In the genomic region with DNA sequence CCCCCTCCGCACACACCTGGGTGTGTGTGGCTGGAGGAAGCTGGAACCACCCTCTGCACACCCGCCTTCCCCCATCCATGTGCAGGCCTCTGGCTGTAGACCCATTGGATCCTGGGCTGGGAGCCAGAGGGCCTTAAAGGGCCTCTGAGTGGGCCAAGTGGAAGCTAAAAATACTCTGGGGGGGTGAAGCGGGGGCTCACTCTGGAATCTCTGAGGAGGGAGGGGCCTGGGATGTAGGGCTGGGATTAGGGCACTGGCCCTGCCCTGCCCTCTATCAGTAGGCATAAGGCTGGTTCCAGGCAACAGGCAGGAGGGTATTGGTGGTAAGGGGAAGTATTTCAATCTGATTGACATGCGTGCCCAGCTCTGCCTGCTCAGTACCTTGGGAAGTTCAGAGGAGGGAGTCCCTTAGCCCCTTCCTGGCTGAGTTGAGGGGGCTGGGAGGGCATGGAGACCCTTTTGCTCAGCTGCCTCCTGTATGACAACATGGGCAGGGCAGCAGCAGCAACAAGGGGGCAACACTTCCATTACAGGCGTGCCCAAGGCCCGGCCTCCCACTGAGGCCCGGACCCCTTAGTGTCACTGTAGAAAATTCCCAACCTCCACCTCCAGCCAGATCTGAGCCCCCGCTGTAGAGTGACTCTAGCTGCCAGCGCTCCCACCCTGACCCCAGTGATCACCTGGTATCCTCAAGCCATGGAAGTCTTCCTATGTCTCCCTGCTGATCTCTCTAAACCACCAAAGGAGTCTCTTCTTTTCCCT, we compare ENCODE assay signal across 9 cellular contexts. TPM values are rescaled to one million over a fixed set of nuclear protein-coding genes. Genes with fewer than 3 reads are reported as not detected.
DNase-seq lines count a peak whose midpoint lies in the region; ATAC-seq and TF ChIP-seq lines count a peak whose summit lies in the region.
"Had no signal": no experiment of that assay in that cellular context is flagged by ENCODE, and none has a peak within 500 bp of the region (broad histone marks: within the 10 kb centered on the region; RNA-seq: fewer than 3 reads in every experiment).

No MANE protein-coding gene starts in this region.

- peaks cover 79% of the 10 kb centered on the region for H3K4me1 ChIP-seq in upper lobe of right lung

- H3K4me3 ChIP-seq in epithelial cell of proximal tubule (ENCODE audit: low read depth, low read length): peak overlapping the region; percentile 89
- no peak overlapping the region for H3K4me3 ChIP-seq in upper lobe of right lung

- no peaks in the 10 kb centered on the region for H3K9me3 ChIP-seq in upper lobe of right lung

- ATAC-seq in upper lobe of right lung: peak; percentile 69

- H3K36me3 ChIP-seq in upper lobe of right lung: no peaks in the 10 kb centered on the region

- intact Hi-C loops in upper lobe of right lung (cut with DNase I): no loop called here

- DNase-seq in NCI-H2029 (lab: John Stamatoyannopoulos, UW): peak; percentile 55
- no peak for DNase-seq in NCI-H2029 treated with DMSO at 0.1 percent for 48 hours (lab: John Stamatoyannopoulos, UW)
- DNase-seq in epithelial cell of proximal tubule (ENCODE audit: low read depth): no peak
- DNase-seq in midbrain (lab: John Stamatoyannopoulos, UW): peak; percentile 67
- peak; percentile 92 for DNase-seq in upper lobe of right lung
- DNase-seq in activated CD4-positive, alpha-beta T cell treated with anti-CD3 and anti-CD28 coated beads for 1 hour: no peak
- no peak for DNase-seq in NCI-H1436 (lab: John Stamatoyannopoulos, UW)
- DNase-seq in NCI-H2227 treated with DMSO at 0.1 percent for 48 hours (lab: John Stamatoyannopoulos, UW): no peak
- DNase-seq: NK-92 treated with Interleukin-12 subunit alpha and Interleukin-12 subunit beta, amount 100 ng/mL, for 24 hours had no signal

- no peaks in the 10 kb centered on the region for H3K27me3 ChIP-seq in upper lobe of right lung

- TF ChIP-seq CTCF in epithelial cell of proximal tubule (conservative IDR thresholded peaks at IDR 0.05; ENCODE audit: low read depth, low read length): no peak
- TF ChIP-seq CTCF in upper lobe of right lung (IDR thresholded peaks at IDR 0.05): peak; percentile 4

- H3K27ac ChIP-seq in upper lobe of right lung: peak overlapping the region; percentile 85

RNA-seq across cellular contexts. Expression of a gene that starts 5.2 kb away (rescaled TPM):
- 630 and 668 TPM in 2 replicates for total RNA-seq in epithelial cell of proximal tubule
- total RNA-seq in upper lobe of right lung: 212 TPM

RNA-seq across cellular contexts. Expression of a gene that starts 34.0 kb away (rescaled TPM):
- total RNA-seq in epithelial cell of proximal tubule: 6.1 and 17.5 TPM in 2 replicates
- total RNA-seq in upper lobe of right lung: 30.2 TPM

Comparison
In these comparisons a context has a peak if more than half of its experiments do, and no peak if none do; other contexts are left out.
1. DNase-seq: peak in NCI-H2029 (single experiment), midbrain (single experiment) and upper lobe of right lung (single experiment); none in NCI-H2029 treated with DMSO at 0.1 percent for 48 hours (single experiment), epithelial cell of proximal tubule (single experiment), activated CD4-positive, alpha-beta T cell treated with anti-CD3 and anti-CD28 coated beads for 1 hour (single experiment), NCI-H1436 (single experiment) and NCI-H2227 treated with DMSO at 0.1 percent for 48 hours (single experiment).